10 cellular contexts compared by ENCODE assay signal in genomic region chr10:44261710-44262455, GRCh38.
A peak's percentile ranks its signal among the peaks of the same experiment; 100 is the strongest.
DNase-seq lines count a peak whose midpoint lies in the region; ATAC-seq lines count a peak whose summit lies in the region.
"Had no signal": no experiment of that assay in that cellular context is flagged by ENCODE, and none has a peak within 500 bp of the region (broad histone marks: within the 10 kb centered on the region; RNA-seq: fewer than 3 reads in every experiment).

No MANE protein-coding gene starts in this region.

- DNase-seq in stimulated activated CD4-positive, alpha-beta T cell treated with anti-CD3 and anti-CD28 coated beads, Interleukin-15, amount 100 ng/mL, for 24 hours: peak; percentile 6
- no peak for DNase-seq in stimulated activated CD4-positive, alpha-beta T cell treated with anti-CD3 and anti-CD28 coated beads, Interleukin-2, amount 100 ng/mL, for 24 hours
- DNase-seq in HT1080 (ENCODE audit: low read depth) (peak; percentile 6), left cardiac atrium (no peak), aorta (peak in 1 of 2 donors; percentile 59), Ammon's horn (ENCODE audit: low spot score) (no peak), cerebellar cortex (ENCODE audit: low spot score) (no peak)
- DNase-seq: NCI-H1105 treated with DMSO at 0.1 percent for 48 hours had no signal

- no peaks in the 10 kb centered on the region for H3K36me3 ChIP-seq in aorta (ENCODE audit: control insufficient read depth in 1 of 2, insufficient read depth in 2 of 2, low read length in 1 of 2)

- H3K27me3 ChIP-seq in aorta (ENCODE audit: control insufficient read depth in 1 of 2, insufficient read depth in 2 of 2, low read length in 1 of 2): no peaks in the 10 kb centered on the region

- intact Hi-C loops in left cardiac atrium (cut with DNase I): no loop called here
- intact Hi-C loops in aorta (cut with DNase I): no loop called here

- H3K9me3 ChIP-seq in aorta (ENCODE audit: control insufficient read depth, low read length): no peaks in the 10 kb centered on the region

- ATAC-seq in left cardiac atrium: peak; percentile 55 to 73
- ATAC-seq in aorta (ENCODE audit: low FRiP score): peak; percentile 61
- no peak for ATAC-seq in HG03095 (IDR thresholded peaks at IDR 0.05; ENCODE audit: unreplicated experiment)

- no peak overlapping the region for H3K27ac ChIP-seq in aorta (ENCODE audit: low read depth in 1 of 2, low read length in 2 of 2)
- H3K27ac ChIP-seq: coronary artery had no signal

- no peaks in the 10 kb centered on the region for H3K4me1 ChIP-seq in aorta (ENCODE audit: control insufficient read depth in 1 of 2, insufficient read depth in 2 of 2, low read length in 2 of 2)

- H3K4me3 ChIP-seq in aorta (ENCODE audit: low read length in 2 of 2): no peak overlapping the region
- H3K4me3 ChIP-seq: coronary artery had no signal

- WGBS in aorta, 2 donors: 16 to 23% methylated on average over 7 of the region's 7 CpGs

Comparison
In these comparisons a context has a peak if more than half of its experiments do, and no peak if none do; other contexts are left out.
1. DNase-seq: peak in stimulated activated CD4-positive, alpha-beta T cell treated with anti-CD3 and anti-CD28 coated beads, Interleukin-15, amount 100 ng/mL, for 24 hours (single experiment) and HT1080 (single experiment); none in stimulated activated CD4-positive, alpha-beta T cell treated with anti-CD3 and anti-CD28 coated beads, Interleukin-2, amount 100 ng/mL, for 24 hours (0 of 2), left cardiac atrium (single experiment), Ammon's horn (single experiment) and cerebellar cortex (single experiment).